Comparison of ENCODE assay signal across 8 cellular contexts in genomic region chr17:69235338-69236058, GRCh38. TPM values are rescaled to one million over a fixed set of nuclear protein-coding genes. Genes with fewer than 3 reads are reported as not detected.
A peak's percentile ranks its signal among the peaks of the same experiment; 100 is the strongest.
DNase-seq lines count a peak whose midpoint lies in the region; ATAC-seq and TF ChIP-seq lines count a peak whose summit lies in the region.

No MANE protein-coding gene starts in this region.

- ATAC-seq in GM18907 (IDR thresholded peaks at IDR 0.05; ENCODE audit: unreplicated experiment): peak; percentile 94
- ATAC-seq in HG03135 (IDR thresholded peaks at IDR 0.05; ENCODE audit: unreplicated experiment): peak; percentile 95

- H3K27me3 ChIP-seq in breast epithelium: no peaks in the 10 kb centered on the region

- H3K9me3 ChIP-seq in breast epithelium: peaks cover 11 to 17% of the 10 kb centered on the region in 2 donors

- no peak overlapping the region for H3K4me3 ChIP-seq in breast epithelium

- H3K36me3 ChIP-seq in breast epithelium: no peaks in the 10 kb centered on the region

- TF ChIP-seq POLR2A in breast epithelium (IDR thresholded peaks at IDR 0.05): no peak

- DNase-seq in AG08395 (ENCODE audit: low spot score) (peak; percentile 73), NCI-H2196 (lab: John Stamatoyannopoulos, UW; ENCODE audit: unreplicated experiment) (peak; percentile 84), breast epithelium (ENCODE audit: low spot score in 2 of 2) (peak; percentile 44 to 63), inferior parietal cortex (ENCODE audit: extremely low spot score) (peak; percentile 92)
- peak; percentile 12 to 45 (median 25) for DNase-seq in stimulated activated CD4-positive, alpha-beta T cell treated with anti-CD3 and anti-CD28 coated beads, Interleukin-1b, Interleukin-23, amount 100 ng/mL, for 24 hours (ENCODE audit: low read depth in 4 of 4, low spot score in 1 of 4)

- no peaks in the 10 kb centered on the region for H3K4me1 ChIP-seq in breast epithelium

- H3K27ac ChIP-seq in VCaP (no peak overlapping the region), breast epithelium (peak overlapping the region in 1 of 2 donors; percentile 40)

- intact Hi-C loops in breast epithelium (cut with DNase I; ENCODE audit: low total_unique reads): no loop called here

- peak; percentile 94 for TF ChIP-seq CTCF in VCaP (conservative IDR thresholded peaks at IDR 0.05)
- TF ChIP-seq CTCF in breast epithelium (IDR thresholded peaks at IDR 0.05): peak; percentile 63 to 77 (median 65)

RNA-seq across cellular contexts. Expression of gene ABCA10, which starts 6.9 kb away (rescaled TPM):
- total RNA-seq in breast epithelium: 10 to 100 TPM; 13.6 to 49.5 (median 16.1) TPM

Comparison
In these comparisons a context has a peak if more than half of its experiments do, and no peak if none do; other contexts are left out.
1. DNase-seq: peak in every context shown above with its lines; median percentile 92 in inferior parietal cortex; 84 in NCI-H2196; 73 in AG08395; 54 in breast epithelium; 25 in stimulated activated CD4-positive, alpha-beta T cell treated with anti-CD3 and anti-CD28 coated beads, Interleukin-1b, Interleukin-23, amount 100 ng/mL, for 24 hours.